ENCODE assay signal across 17 cellular contexts in genomic region chr16:4532238-4532637, GRCh38. TPM values are rescaled to one million over a fixed set of nuclear protein-coding genes. Genes with fewer than 3 reads are reported as not detected.
DNase-seq lines count a peak whose midpoint lies in the region; ATAC-seq and TF ChIP-seq lines count a peak whose summit lies in the region.
"Had no signal": no experiment of that assay in that cellular context is flagged by ENCODE, and none has a peak within 500 bp of the region (broad histone marks: within the 10 kb centered on the region; RNA-seq: fewer than 3 reads in every experiment).

No MANE protein-coding gene starts in this region.

- POLR2A ChIA-PET in activated CD8-positive, alpha-beta T cell treated with anti-CD3 and anti-CD28 coated beads for 36 hours (lab: Charles Lee) = interaction anchor here (0.6 to 1.3 kb wide), 2 partner anchors 27 to 46 kb away, joined by 4 read pairs; no protein-coding TSS in a partner anchor
- POLR2A ChIA-PET in activated CD8-positive, alpha-beta T cell treated with anti-CD3 and anti-CD28 coated beads, Interleukin-2, amount 10 ng/mL, durations not matched to agents 7 days and 5 days (lab: Charles Lee) = interaction anchor here (1.4 kb wide), 1 partner anchor 27 kb away, joined by 6 read pairs; no protein-coding TSS in a partner anchor
- POLR2A ChIA-PET in HEK293 (lab: Yijun Ruan, JAX) = no interaction called here

- CTCF ChIA-PET in activated CD8-positive, alpha-beta T cell treated with anti-CD3 and anti-CD28 coated beads for 36 hours (lab: Charles Lee) = interaction anchor here (0.7 to 3.4 kb wide), 2 partner anchors 12 to 26 kb away, joined by 3 to 17 read pairs; no protein-coding TSS in a partner anchor
- CTCF ChIA-PET in activated CD8-positive, alpha-beta T cell treated with anti-CD3 and anti-CD28 coated beads, Interleukin-2, amount 10 ng/mL, durations not matched to agents 7 days and 5 days (lab: Charles Lee) = interaction anchor here (1.3 to 2.2 kb wide), 2 partner anchors 14 to 16 kb away, joined by 3 to 8 read pairs; no protein-coding TSS in a partner anchor
- CTCF ChIA-PET in HEK293 (lab: Yijun Ruan, JAX) = interaction anchor here (0.5 to 2.5 kb wide), 3 partner anchors 14 to 521 kb away, joined by 3 to 8 read pairs (median 4); no protein-coding TSS in a partner anchor

- H3K4me3 Mint-ChIP-seq in activated CD8-positive, alpha-beta T cell treated with anti-CD3 and anti-CD28 coated beads for 36 hours = no peak overlapping the region
- no peak overlapping the region for H3K4me3 Mint-ChIP-seq in activated CD8-positive, alpha-beta T cell treated with anti-CD3 and anti-CD28 coated beads, Interleukin-2, amount 10 ng/mL, durations not matched to agents 7 days and 5 days
- H3K4me3 Mint-ChIP-seq in effector memory CD8-positive, alpha-beta T cell = no peak overlapping the region

- intact Hi-C loops in activated CD8-positive, alpha-beta T cell treated with anti-CD3 and anti-CD28 coated beads for 36 hours (cut with micrococcal nuclease) = no loop called here
- intact Hi-C loops in psoas muscle (cut with DNase I) = no loop called here

- H3K27me3 Mint-ChIP-seq in activated CD8-positive, alpha-beta T cell treated with anti-CD3 and anti-CD28 coated beads for 36 hours = no peaks in the 10 kb centered on the region
- H3K27me3 Mint-ChIP-seq in activated CD8-positive, alpha-beta T cell treated with anti-CD3 and anti-CD28 coated beads, Interleukin-2, amount 10 ng/mL, durations not matched to agents 7 days and 5 days (ENCODE audit: low read depth) = no peaks in the 10 kb centered on the region
- H3K27me3 Mint-ChIP-seq in effector memory CD8-positive, alpha-beta T cell = no peaks in the 10 kb centered on the region

- H3K4me3 ChIP-seq in HEK293 (ENCODE audit: low read depth, low read length) = no peak overlapping the region
- H3K4me3 ChIP-seq in psoas muscle = no peak overlapping the region
- H3K4me3 ChIP-seq: MG63 had no signal

- peaks cover 61% of the 10 kb centered on the region for H3K4me1 Mint-ChIP-seq in activated CD8-positive, alpha-beta T cell treated with anti-CD3 and anti-CD28 coated beads for 36 hours (ENCODE audit: low read depth)
- peaks cover 51% of the 10 kb centered on the region for H3K4me1 Mint-ChIP-seq in activated CD8-positive, alpha-beta T cell treated with anti-CD3 and anti-CD28 coated beads, Interleukin-2, amount 10 ng/mL, durations not matched to agents 7 days and 5 days (ENCODE audit: low read depth)
- peaks cover 34 to 44% of the 10 kb centered on the region in 2 donors for H3K4me1 Mint-ChIP-seq in effector memory CD8-positive, alpha-beta T cell (ENCODE audit: low read depth in 2 of 2)

- H3K9me3 Mint-ChIP-seq in activated CD8-positive, alpha-beta T cell treated with anti-CD3 and anti-CD28 coated beads for 36 hours = no peaks in the 10 kb centered on the region
- H3K9me3 Mint-ChIP-seq in activated CD8-positive, alpha-beta T cell treated with anti-CD3 and anti-CD28 coated beads, Interleukin-2, amount 10 ng/mL, durations not matched to agents 7 days and 5 days (ENCODE audit: insufficient read depth) = no peaks in the 10 kb centered on the region
- H3K9me3 Mint-ChIP-seq in effector memory CD8-positive, alpha-beta T cell = no peaks in the 10 kb centered on the region

- peak overlapping the region; percentile 1 for H3K27ac Mint-ChIP-seq in activated CD8-positive, alpha-beta T cell treated with anti-CD3 and anti-CD28 coated beads for 36 hours
- H3K27ac Mint-ChIP-seq in activated CD8-positive, alpha-beta T cell treated with anti-CD3 and anti-CD28 coated beads, Interleukin-2, amount 10 ng/mL, durations not matched to agents 7 days and 5 days = no peak overlapping the region
- peak overlapping the region; percentile 59 to 64 for H3K27ac Mint-ChIP-seq in effector memory CD8-positive, alpha-beta T cell

- peaks cover 3% of the 10 kb centered on the region; the same call in 1 of the 2 replicates for H3K4me1 ChIP-seq in HEK293 (ENCODE audit: control insufficient read depth, insufficient read depth, low read length)
- peaks cover 46% of the 10 kb centered on the region for H3K4me1 ChIP-seq in psoas muscle

- no peaks in the 10 kb centered on the region for H3K27me3 ChIP-seq in psoas muscle (ENCODE audit: insufficient read depth in 3 of 3, low read length in 2 of 3)
- H3K27me3 ChIP-seq: MG63 had no signal

- ATAC-seq in activated CD8-positive, alpha-beta T cell treated with anti-CD3 and anti-CD28 coated beads for 36 hours = no peak
- no peak for ATAC-seq in activated CD8-positive, alpha-beta T cell treated with anti-CD3 and anti-CD28 coated beads, Interleukin-2, amount 10 ng/mL, durations not matched to agents 7 days and 5 days
- no peak for ATAC-seq in effector memory CD8-positive, alpha-beta T cell (replicated peaks)
- no peak for ATAC-seq in psoas muscle

- H3K27ac ChIP-seq in HEK293 (ENCODE audit: extremely low read depth, low read depth, low read length) (no peak overlapping the region), psoas muscle (peak overlapping the region; percentile 50)

- 90 to 97% (median 93%) methylated on average over 10 of the region's 10 CpGs for WGBS in psoas muscle, 3 donors

- H3K9me3 ChIP-seq in HEK293 (ENCODE audit: control insufficient read depth, insufficient read depth, low read depth, low read length) (no peaks in the 10 kb centered on the region), psoas muscle (no peaks in the 10 kb centered on the region)
- H3K9me3 ChIP-seq: MG63 had no signal

- TF ChIP-seq CTCF in activated CD8-positive, alpha-beta T cell treated with anti-CD3 and anti-CD28 coated beads for 36 hours (IDR thresholded peaks at IDR 0.05) = no peak
- TF ChIP-seq CTCF in HEK293 (tag by site-specific recombination; IDR thresholded peaks at IDR 0.05) (no peak), psoas muscle (IDR thresholded peaks at IDR 0.05) (no peak)

- H3K36me3 Mint-ChIP-seq in activated CD8-positive, alpha-beta T cell treated with anti-CD3 and anti-CD28 coated beads for 36 hours (ENCODE audit: low read depth) = peaks cover 17% of the 10 kb centered on the region
- H3K36me3 Mint-ChIP-seq in activated CD8-positive, alpha-beta T cell treated with anti-CD3 and anti-CD28 coated beads, Interleukin-2, amount 10 ng/mL, durations not matched to agents 7 days and 5 days (ENCODE audit: low read depth) = peaks cover 35% of the 10 kb centered on the region
- peaks cover 7% of the 10 kb centered on the region for H3K36me3 Mint-ChIP-seq in effector memory CD8-positive, alpha-beta T cell (ENCODE audit: insufficient read depth)

- no peak for DNase-seq in activated CD8-positive, alpha-beta T cell treated with anti-CD3 and anti-CD28 coated beads for 36 hours
- no peak for DNase-seq in activated CD8-positive, alpha-beta T cell treated with anti-CD3 and anti-CD28 coated beads, Interleukin-2, amount 10 ng/mL, durations not matched to agents 7 days and 5 days
- no peak for DNase-seq in effector memory CD8-positive, alpha-beta T cell
- DNase-seq in psoas muscle = no peak
- DNase-seq in NCI-H510A (lab: John Stamatoyannopoulos, UW) = no peak
- DNase-seq in HUDEP-2 (lab: John Stamatoyannopoulos, UW; ENCODE audit: unreplicated experiment in 76 of 76) = no peak
- DNase-seq: 8988T, H7, KBM-7, MG63, NCI-H2029, NCI-H446 treated with DMSO at 0.1 percent for 48 hours, NCI-H69, RPMI8226, SHP77 treated with DMSO at 0.1 percent for 48 hours had no signal

- H3K36me3 ChIP-seq in HEK293 (ENCODE audit: control insufficient read depth in 2 of 2, insufficient read depth in 1 of 2, low read length in 2 of 2) (peaks cover 0 to 40% of the 10 kb centered on the region in 2 experiments; a peak in 1 of 3 replicates), psoas muscle (ENCODE audit: insufficient read depth in 1 of 2, low read depth in 1 of 2) (peaks cover 0 to 7% of the 10 kb centered on the region in 2 donors)
- H3K36me3 ChIP-seq: MG63 had no signal

TF ChIP-seq in HEK293, 187 proteins besides CTCF, POLR2A, EP300 and RAD21 (continues in another document):
- no peak for TF ChIP-seq ZNF645 (tag by site-specific recombination; IDR thresholded peaks at IDR 0.05)
- peak; percentile 99 for TF ChIP-seq ZNF548 (tag by site-specific recombination; IDR thresholded peaks at IDR 0.05)

RNA-seq across cellular contexts. Expression of gene CDIP1, which starts 6.3 kb away (rescaled TPM):
- total RNA-seq in activated CD8-positive, alpha-beta T cell treated with anti-CD3 and anti-CD28 coated beads for 36 hours = 10 to 100 TPM; 31.9 to 32.2 TPM
- 10 to 100 TPM; 44.0 to 48.7 TPM for total RNA-seq in activated CD8-positive, alpha-beta T cell treated with anti-CD3 and anti-CD28 coated beads, Interleukin-2, amount 10 ng/mL, durations not matched to agents 7 days and 5 days
- total RNA-seq in psoas muscle = 10 to 100 TPM; 29.1 to 51.8 (median 34.9) TPM
- polyA plus RNA-seq in psoas muscle = 10 to 100 TPM; 18.7 to 33.6 (median 22.3) TPM

RNA-seq across cellular contexts. Expression of gene C16orf96, which starts 23.9 kb away (rescaled TPM):
- under 1 TPM; 0.16 to 0.32 TPM for total RNA-seq in activated CD8-positive, alpha-beta T cell treated with anti-CD3 and anti-CD28 coated beads for 36 hours
- under 1 TPM; 0.13 TPM for total RNA-seq in activated CD8-positive, alpha-beta T cell treated with anti-CD3 and anti-CD28 coated beads, Interleukin-2, amount 10 ng/mL, durations not matched to agents 7 days and 5 days
- total RNA-seq in psoas muscle = under 1 TPM in 3 of 4 donors, not detected in 1; 0.04 to 0.32 (median 0.07) TPM
- under 1 TPM in 1 of 3 donors, not detected in 2; 0.05 TPM for polyA plus RNA-seq in psoas muscle
- polyA plus RNA-seq: BJ had no signal

RNA-seq across cellular contexts. Expression of gene HMOX2, which starts 56.0 kb away (rescaled TPM):
- 10 to 100 TPM; 64.7 to 65.4 TPM for total RNA-seq in activated CD8-positive, alpha-beta T cell treated with anti-CD3 and anti-CD28 coated beads for 36 hours
- 10 to 100 TPM; 92.6 to 97.4 TPM for total RNA-seq in activated CD8-positive, alpha-beta T cell treated with anti-CD3 and anti-CD28 coated beads, Interleukin-2, amount 10 ng/mL, durations not matched to agents 7 days and 5 days
- 10 to 100 TPM; 20.8 to 26.6 (median 22.6) TPM for total RNA-seq in psoas muscle
- 10 to 100 TPM; 22.2 to 49.0 (median 23.8) TPM for polyA plus RNA-seq in psoas muscle

RNA-seq across cellular contexts. Expression of gene NMRAL1, which starts 57.8 kb away (rescaled TPM):
- 10 to 100 TPM; 45.3 to 53.6 TPM for total RNA-seq in activated CD8-positive, alpha-beta T cell treated with anti-CD3 and anti-CD28 coated beads for 36 hours
- 10 to 100 TPM; 53.6 to 55.6 TPM for total RNA-seq in activated CD8-positive, alpha-beta T cell treated with anti-CD3 and anti-CD28 coated beads, Interleukin-2, amount 10 ng/mL, durations not matched to agents 7 days and 5 days
- 1 to 10 TPM; 2.5 to 5.5 (median 3.9) TPM for total RNA-seq in psoas muscle
- 1 to 10 TPM; 4.0 to 5.1 (median 4.2) TPM for polyA plus RNA-seq in psoas muscle
